In genomic region chr17:42508426-42509164, GRCh38 we compare ENCODE assay signal across 27 cellular contexts. TPM values are rescaled to one million over a fixed set of nuclear protein-coding genes. Genes with fewer than 3 reads are reported as not detected.
DNase-seq lines count a peak whose midpoint lies in the region; ATAC-seq and TF ChIP-seq lines count a peak whose summit lies in the region.
"Had no signal": no experiment of that assay in that cellular context is flagged by ENCODE, and none has a peak within 500 bp of the region (broad histone marks: within the 10 kb centered on the region; RNA-seq: fewer than 3 reads in every experiment).

No MANE protein-coding gene starts in this region.

- no peak overlapping the region for H3K27ac Mint-ChIP-seq in chondrocyte (ENCODE audit: unreplicated experiment)
- H3K27ac Mint-ChIP-seq in natural killer cell treated with Interleukin-12 subunit alpha and Interleukin-12 subunit beta and Interleukin-15 and Interleukin-18, amount 100 ng/mL, for 72 hours, result no peak overlapping the region
- H3K27ac Mint-ChIP-seq: activated T-helper 17 cell treated with anti-CD3 and anti-CD28 coated beads, Interleukin-2, amount 50 U/mL, for 72 hours; CD4-positive, alpha-beta T cell; effector memory CD8-positive, alpha-beta T cell; HFFc6; T-helper 1 cell treated with Interleukin-12 subunit alpha and Interleukin-12 subunit beta and Interleukin-4 antibody, amounts not matched to agents 30 μg/mL and 1 μg/mL, for 36 hours had no signal

- H3K27me3 Mint-ChIP-seq in chondrocyte (ENCODE audit: low read depth), result no peaks in the 10 kb centered on the region
- H3K27me3 Mint-ChIP-seq in natural killer cell treated with Interleukin-12 subunit alpha and Interleukin-12 subunit beta and Interleukin-15 and Interleukin-18, amount 100 ng/mL, for 72 hours, result peaks cover 47 to 61% of the 10 kb centered on the region in 2 donors
- H3K27me3 Mint-ChIP-seq: activated T-helper 17 cell treated with anti-CD3 and anti-CD28 coated beads, Interleukin-2, amount 50 U/mL, for 72 hours; CD4-positive, alpha-beta T cell; naive B cell had no signal

- H3K9me3 ChIP-seq in sigmoid colon, result no peaks in the 10 kb centered on the region
- H3K9me3 ChIP-seq: body of pancreas, left ventricle myocardium inferior, Peyer's patch, SJSA1, vagina had no signal

- no peak overlapping the region for H3K4me3 ChIP-seq in sigmoid colon
- H3K4me3 ChIP-seq: body of pancreas, K562, left ventricle myocardium inferior, Peyer's patch, SJSA1, vagina had no signal

- no peak for TF ChIP-seq POLR2A in sigmoid colon (IDR thresholded peaks at IDR 0.05)

- TF ChIP-seq EP300 in sigmoid colon (IDR thresholded peaks at IDR 0.05), result no peak

- no peak overlapping the region for H3K4me3 Mint-ChIP-seq in chondrocyte (ENCODE audit: unreplicated experiment)
- no peak overlapping the region for H3K4me3 Mint-ChIP-seq in natural killer cell treated with Interleukin-12 subunit alpha and Interleukin-12 subunit beta and Interleukin-15 and Interleukin-18, amount 100 ng/mL, for 72 hours
- H3K4me3 Mint-ChIP-seq: activated T-helper 17 cell treated with anti-CD3 and anti-CD28 coated beads, Interleukin-2, amount 50 U/mL, for 72 hours; CD4-positive, alpha-beta T cell; effector memory CD8-positive, alpha-beta T cell; HFFc6; T-helper 1 cell treated with Interleukin-12 subunit alpha and Interleukin-12 subunit beta and Interleukin-4 antibody, amounts not matched to agents 30 μg/mL and 1 μg/mL, for 36 hours had no signal

- H3K36me3 Mint-ChIP-seq in chondrocyte (ENCODE audit: low read depth), result peaks cover 31% of the 10 kb centered on the region
- no peaks in the 10 kb centered on the region for H3K36me3 Mint-ChIP-seq in natural killer cell treated with Interleukin-12 subunit alpha and Interleukin-12 subunit beta and Interleukin-15 and Interleukin-18, amount 100 ng/mL, for 72 hours

- WGBS in sigmoid colon, 2 donors, result 74 to 77% methylated on average over 12 of the region's 12 CpGs

- intact Hi-C loops in sigmoid colon (cut with DNase I), result no loop called here

- DNase-seq in EH (ENCODE audit: low read depth) (peak; percentile 30), Kasumi-1 (lab: John Stamatoyannopoulos, UW) (peak; percentile 74 to 87), chondrocyte (ENCODE audit: low spot score) (peak; percentile 15), sigmoid colon (peak; percentile 51), amygdala (lab: John Stamatoyannopoulos, UW) (no peak)
- DNase-seq in natural killer cell treated with Interleukin-12 subunit alpha and Interleukin-12 subunit beta and Interleukin-15 and Interleukin-18, amount 100 ng/mL, for 72 hours (ENCODE audit: low spot score), result no peak
- DNase-seq: activated CD4-positive, alpha-beta T cell treated with anti-CD3 and anti-CD28 coated beads, Interleukin-2, amount 50 U/mL, for 1 hour; activated CD8-positive, alpha-beta memory T cell treated with anti-CD3 and anti-CD28 coated beads, Interleukin-2, amount 50 U/mL, for 4 hours; body of pancreas; CD4-positive, alpha-beta T cell; effector memory CD8-positive, alpha-beta T cell; HFFc6; left ventricle myocardium inferior; naive B cell; NCI-H1694; NCI-H2171 treated with DMSO at 0.1 percent for 48 hours; NCI-H524; Peyer's patch; small intestine; stimulated activated CD4-positive, alpha-beta T cell treated with anti-CD3 and anti-CD28 coated beads, Interleukin-2, amount 100 ng/mL, for 24 hours had no signal

- peaks cover 23% of the 10 kb centered on the region for H3K4me1 Mint-ChIP-seq in chondrocyte (ENCODE audit: low read depth)
- H3K4me1 Mint-ChIP-seq in natural killer cell treated with Interleukin-12 subunit alpha and Interleukin-12 subunit beta and Interleukin-15 and Interleukin-18, amount 100 ng/mL, for 72 hours (ENCODE audit: low read depth in 2 of 2), result peaks cover 0 to 7% of the 10 kb centered on the region in 2 donors

- H3K27ac ChIP-seq in sigmoid colon, result no peak overlapping the region
- H3K27ac ChIP-seq: body of pancreas, left ventricle myocardium inferior, Peyer's patch, SJSA1, vagina had no signal

- H3K9me3 Mint-ChIP-seq in chondrocyte (ENCODE audit: low read depth), result no peaks in the 10 kb centered on the region
- H3K9me3 Mint-ChIP-seq in natural killer cell treated with Interleukin-12 subunit alpha and Interleukin-12 subunit beta and Interleukin-15 and Interleukin-18, amount 100 ng/mL, for 72 hours, result no peaks in the 10 kb centered on the region
- H3K9me3 Mint-ChIP-seq: activated T-helper 17 cell treated with anti-CD3 and anti-CD28 coated beads, Interleukin-2, amount 50 U/mL, for 72 hours; CD4-positive, alpha-beta T cell; effector memory CD8-positive, alpha-beta T cell; HFFc6; naive B cell; T-helper 1 cell treated with Interleukin-12 subunit alpha and Interleukin-12 subunit beta and Interleukin-4 antibody, amounts not matched to agents 30 μg/mL and 1 μg/mL, for 36 hours had no signal

- ATAC-seq in GM21528 (IDR thresholded peaks at IDR 0.05; ENCODE audit: low FRiP score, unreplicated experiment), result no peak
- no peak for ATAC-seq in SK-N-SH treated with all-trans-retinoic acid at 6 μM for 48 hours
- ATAC-seq in natural killer cell treated with Interleukin-12 subunit alpha and Interleukin-12 subunit beta and Interleukin-15 and Interleukin-18, amount 100 ng/mL, for 72 hours, result no peak
- ATAC-seq: activated T-helper 17 cell treated with anti-CD3 and anti-CD28 coated beads, Interleukin-2, amount 50 U/mL, for 72 hours; body of pancreas; effector memory CD8-positive, alpha-beta T cell; K562 had no signal

- TF ChIP-seq CTCF in chondrocyte (IDR thresholded peaks at IDR 0.05), result no peak
- no peak for TF ChIP-seq CTCF in sigmoid colon (IDR thresholded peaks at IDR 0.05)

- no peaks in the 10 kb centered on the region for H3K27me3 ChIP-seq in sigmoid colon
- H3K27me3 ChIP-seq: body of pancreas, Peyer's patch, SJSA1, vagina had no signal

- peaks cover 0 to 15% (median 3%) of the 10 kb centered on the region in 4 donors for H3K4me1 ChIP-seq in sigmoid colon
- H3K4me1 ChIP-seq: body of pancreas had no signal

- peaks cover 0 to 67% (median 39%) of the 10 kb centered on the region in 4 donors for H3K36me3 ChIP-seq in sigmoid colon

TF ChIP-seq in SK-N-SH treated with all-trans-retinoic acid at 6 μM for 48 hours, 23 proteins besides CTCF, POLR2A, EP300 and RAD21:
- TF ChIP-seq ZNF565 (CRISPR knock-in tag; conservative IDR thresholded peaks at IDR 0.05; ENCODE audit: low read depth), result no peak
- no peak for TF ChIP-seq ESRRG (CRISPR knock-in tag; IDR thresholded peaks at IDR 0.05)
- TF ChIP-seq OSR1 (CRISPR knock-in tag; IDR thresholded peaks at IDR 0.05), result no peak
- no peak for TF ChIP-seq ISL1 (CRISPR knock-in tag; IDR thresholded peaks at IDR 0.05)
- TF ChIP-seq GLIS3 (CRISPR knock-in tag; IDR thresholded peaks at IDR 0.05), result no peak

RNA-seq across cellular contexts. Expression of gene NAGLU, which starts 27.4 kb away (rescaled TPM):
- total RNA-seq in chondrocyte (64.5 to 68.7 TPM (median 66.4 TPM) in 3 replicates), sigmoid colon (10 to 100 TPM; 35.2 to 52.6 (median 45.0) TPM)
- 10 to 100 TPM in 2 of 3 donors, 1 to 10 TPM in 1; 9.7 to 33.2 (median 12.6) TPM for polyA plus RNA-seq in sigmoid colon
- total RNA-seq in natural killer cell treated with Interleukin-12 subunit alpha and Interleukin-12 subunit beta and Interleukin-15 and Interleukin-18, amount 100 ng/mL, for 72 hours, result 10 to 100 TPM; 18.1 to 19.3 TPM

RNA-seq across cellular contexts. Expression of gene HSD17B1, which starts 44.1 kb away (rescaled TPM):
- total RNA-seq in chondrocyte, result 1.4 to 2.6 TPM (median 1.4 TPM) in 3 replicates
- total RNA-seq in sigmoid colon, result 1 to 10 TPM in 2 of 4 donors, under 1 TPM in 2; 0.16 to 5.3 (median 0.86) TPM
- polyA plus RNA-seq in sigmoid colon, result 1 to 10 TPM; 1.2 to 1.7 (median 1.4) TPM
- total RNA-seq in natural killer cell treated with Interleukin-12 subunit alpha and Interleukin-12 subunit beta and Interleukin-15 and Interleukin-18, amount 100 ng/mL, for 72 hours, result 1 to 10 TPM in 1 of 2 donors, under 1 TPM in 1; 0.71 to 1.6 TPM

RNA-seq across cellular contexts. Expression of gene ATP6V0A1, which starts 49.9 kb away (rescaled TPM):
- total RNA-seq in chondrocyte (49.9 to 63.4 TPM (median 61.3 TPM) in 3 replicates), sigmoid colon (10 to 100 TPM; 36.0 to 96.1 (median 51.2) TPM)
- polyA plus RNA-seq in sigmoid colon, result 10 to 100 TPM; 11.6 to 53.1 (median 16.2) TPM
- 10 to 100 TPM in 1 of 2 donors, 1 to 10 TPM in 1; 6.7 to 13.9 TPM for total RNA-seq in natural killer cell treated with Interleukin-12 subunit alpha and Interleukin-12 subunit beta and Interleukin-15 and Interleukin-18, amount 100 ng/mL, for 72 hours

RNA-seq across cellular contexts. Expression of gene COASY, which starts 53.4 kb away (rescaled TPM):
- 31.2 to 57.3 TPM (median 37.1 TPM) in 3 replicates for total RNA-seq in chondrocyte
- 10 to 100 TPM; 14.3 to 17.5 (median 16.3) TPM for total RNA-seq in sigmoid colon
- polyA plus RNA-seq in sigmoid colon, result 10 to 100 TPM; 48.0 to 98.9 (median 80.7) TPM
- 100 to 1,000 TPM in 1 of 2 donors, 10 to 100 TPM in 1; 83.4 to 126 TPM for total RNA-seq in natural killer cell treated with Interleukin-12 subunit alpha and Interleukin-12 subunit beta and Interleukin-15 and Interleukin-18, amount 100 ng/mL, for 72 hours

RNA-seq across cellular contexts. Expression of gene MLX, which starts 58.3 kb away (rescaled TPM):
- total RNA-seq in chondrocyte, result 30.1 to 37.0 TPM (median 30.3 TPM) in 3 replicates
- 10 to 100 TPM; 24.7 to 50.5 (median 30.8) TPM for total RNA-seq in sigmoid colon
- polyA plus RNA-seq in sigmoid colon, result 100 to 1,000 TPM in 1 of 3 donors, 10 to 100 TPM in 2; 77.1 to 129 (median 97.9) TPM
- total RNA-seq in natural killer cell treated with Interleukin-12 subunit alpha and Interleukin-12 subunit beta and Interleukin-15 and Interleukin-18, amount 100 ng/mL, for 72 hours, result 10 to 100 TPM; 66.8 to 68.4 TPM

Comparison
In these comparisons a context has a peak if more than half of its experiments do, and no peak if none do; other contexts are left out.
1. DNase-seq: peak in EH (single experiment), Kasumi-1 (2 of 2), chondrocyte (single experiment) and sigmoid colon (single experiment); none in amygdala (0 of 56) and natural killer cell treated with Interleukin-12 subunit alpha and Interleukin-12 subunit beta and Interleukin-15 and Interleukin-18, amount 100 ng/mL, for 72 hours (single experiment).